13 cellular contexts compared by ENCODE assay signal in genomic region chr1:117335376-117336086, GRCh38.
"Had no signal": no experiment of that assay in that cellular context is flagged by ENCODE, and none has a peak within 500 bp of the region (broad histone marks: within the 10 kb centered on the region; RNA-seq: fewer than 3 reads in every experiment).

No MANE protein-coding gene starts in this region.

- H3K4me3 ChIP-seq: heart right ventricle, lower lobe of right lung, right atrium auricular region, thoracic aorta, transverse colon had no signal

- DNase-seq: cerebellar nuclear complex; kidney glomerular epithelial cell; lower lobe of right lung; naive B cell; nephron progenitor cell; stimulated activated CD4-positive, alpha-beta T cell treated with anti-CD3 and anti-CD28 coated beads, Interleukin-1b, Interleukin-23, amount 100 ng/mL, for 48 hours; stimulated activated CD4-positive, alpha-beta T cell treated with anti-CD3 and anti-CD28 coated beads, Interleukin-4, amount 100 ng/mL, for 24 hours; transverse colon had no signal

- H3K27me3 ChIP-seq: heart right ventricle, neutrophil, right atrium auricular region, transverse colon had no signal

- H3K27ac ChIP-seq: lower lobe of right lung, neutrophil, thoracic aorta, transverse colon had no signal

- H3K36me3 ChIP-seq: heart right ventricle, lower lobe of right lung, neutrophil, right atrium auricular region, thoracic aorta, transverse colon had no signal

- ATAC-seq: lower lobe of right lung; stimulated activated memory B cell treated with anti-CD40 and anti-IgM and Interleukin-4, amounts not matched to agents 10 μg/mL and 1 μg/mL and 100 μg/mL, for 72 hours had no signal

- H3K9me3 ChIP-seq: heart right ventricle, lower lobe of right lung, neutrophil, right atrium auricular region, thoracic aorta, transverse colon had no signal
